In the genomic region with DNA sequence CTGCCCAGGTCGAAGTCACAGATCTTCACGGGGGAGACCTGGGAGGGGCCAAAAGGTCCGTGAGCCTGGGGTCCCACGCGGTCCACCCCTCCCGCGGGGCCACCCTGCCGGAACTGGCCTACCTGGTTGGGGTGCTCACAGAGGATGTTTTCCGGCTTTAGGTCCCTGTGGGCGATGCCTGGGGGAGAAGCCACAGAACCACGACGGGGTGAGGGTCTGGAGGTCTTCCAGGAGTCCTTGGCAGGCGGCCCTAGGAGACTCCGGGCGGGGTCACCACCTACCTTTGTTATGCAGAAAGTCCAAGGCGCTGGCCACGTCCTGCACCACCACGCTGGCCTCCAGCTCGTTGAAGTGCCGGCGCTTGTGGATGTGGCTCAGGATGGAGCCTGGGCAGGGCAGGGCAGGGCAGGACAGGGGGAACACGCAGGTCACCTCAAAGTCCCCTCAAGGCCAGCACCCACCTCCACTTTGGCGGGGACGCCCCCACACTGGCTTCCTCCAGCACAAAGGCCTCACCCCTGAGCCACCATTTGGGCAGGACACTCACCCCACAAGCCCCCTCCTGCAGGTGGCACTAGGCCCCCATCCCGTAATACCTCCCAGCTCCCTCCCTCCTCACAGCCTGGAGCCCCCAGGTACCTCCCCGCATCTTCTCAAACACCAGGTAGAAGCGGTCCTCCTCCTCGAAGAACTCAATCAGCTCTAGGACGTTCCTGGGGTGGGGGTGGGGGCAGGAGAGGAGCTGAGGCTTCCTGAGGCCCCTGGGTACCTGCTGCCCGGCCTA, we compare ENCODE assay signal across 8 cellular contexts. TPM values are rescaled to one million over a fixed set of nuclear protein-coding genes. Genes with fewer than 3 reads are reported as not detected.
DNase-seq lines count a peak whose midpoint lies in the region; ATAC-seq, FAIRE-seq and TF ChIP-seq lines count a peak whose summit lies in the region.

No MANE protein-coding gene starts in this region.

- H3K9me3 ChIP-seq in A549, result no peaks in the 10 kb centered on the region
- no peaks in the 10 kb centered on the region for H3K9me3 ChIP-seq in HEK293 (ENCODE audit: control insufficient read depth, insufficient read depth, low read depth, low read length)
- no peaks in the 10 kb centered on the region for H3K9me3 ChIP-seq in adipocyte (ENCODE audit: control insufficient read depth, low read length)
- no peaks in the 10 kb centered on the region for H3K9me3 ChIP-seq in right lobe of liver
- H3K9me3 ChIP-seq in uterus, result no peaks in the 10 kb centered on the region

- 47% methylated on average over 11 of the region's 30 CpGs for WGBS in A549 (ENCODE audit: missing lambda C conversion rate)
- 0% methylated on average over 2 of the region's 30 CpGs for WGBS in right lobe of liver (ENCODE audit: insufficient coverage, low coverage, low lambda C conversion rate, missing lambda C conversion rate)

- peak overlapping the region; percentile 95 for H3K4me2 ChIP-seq in A549

- ATAC-seq in A549, result peak; percentile 1 to 2; a peak in 2 of 6 replicates
- peak; percentile 4 to 22 (median 5) for ATAC-seq in right lobe of liver

- FAIRE-seq in A549 (lab: Jason Lieb, UNC), result no peak

- intact Hi-C loops in right lobe of liver (cut with DNase I), result no loop called here
- intact Hi-C loops in uterus (cut with DNase I; ENCODE audit: low total_unique reads), result no loop called here

- TF ChIP-seq CTCF in A549 (IDR thresholded peaks at IDR 0.05), result no peak
- TF ChIP-seq CTCF in HEK293 (tag by site-specific recombination; IDR thresholded peaks at IDR 0.05), result no peak
- no peak for TF ChIP-seq CTCF in right lobe of liver (IDR thresholded peaks at IDR 0.05)
- no peak for TF ChIP-seq CTCF in uterus (IDR thresholded peaks at IDR 0.05)

- TF ChIP-seq POLR2A in A549 (IDR thresholded peaks at IDR 0.05; ENCODE audit: low read length) (no peak), right lobe of liver (IDR thresholded peaks at IDR 0.05) (no peak), uterus (IDR thresholded peaks at IDR 0.05) (no peak)

- peaks cover 78% of the 10 kb centered on the region for H3K4me1 ChIP-seq in A549
- H3K4me1 ChIP-seq in HEK293 (ENCODE audit: control insufficient read depth, insufficient read depth, low read length), result peaks cover 11% of the 10 kb centered on the region
- H3K4me1 ChIP-seq in adipocyte (ENCODE audit: control insufficient read depth, insufficient read depth, low read length), result peaks cover 53% of the 10 kb centered on the region
- H3K4me1 ChIP-seq in right lobe of liver, result peaks cover 0 to 80% (median 36%) of the 10 kb centered on the region in 4 donors
- peaks cover 6 to 19% of the 10 kb centered on the region in 2 donors for H3K4me1 ChIP-seq in uterus

- H3K4me3 ChIP-seq in A549 (peak overlapping the region; percentile 37; the same call in 2 of the 3 replicates), HEK293 (ENCODE audit: low read depth, low read length) (no peak overlapping the region; the same call in 1 of the 2 replicates), adipocyte (ENCODE audit: low read length) (peak overlapping the region; percentile 47), right lobe of liver (peak overlapping the region in 2 of 3 donors; percentile 7 to 42), uterus (peak overlapping the region in 1 of 2 donors; percentile 26)

- DNase-seq in A549 (ENCODE audit: low read depth in 1 of 2, low spot score in 1 of 2) (no peak), adipocyte (ENCODE audit: low read depth) (no peak), right lobe of liver (peak; percentile 56 to 78 (median 76)), uterus (peak; percentile 58 to 59), NK-92 (lab: John Stamatoyannopoulos, UW; ENCODE audit: unreplicated experiment) (no peak), NCI-H446 treated with DMSO at 0.1 percent for 48 hours (lab: John Stamatoyannopoulos, UW) (no peak), NCI-H748 treated with DMSO at 0.1 percent for 48 hours (lab: John Stamatoyannopoulos, UW) (no peak)

- H3K9ac ChIP-seq in adipocyte (ENCODE audit: low read length), result peak overlapping the region; percentile 72

- POLR2A ChIA-PET in A549 (lab: Yijun Ruan, JAX), result interaction anchor here (1.0 to 2.0 kb wide), 4 partner anchors 9 to 16 kb away, joined by 3 to 12 read pairs (median 8); partner anchors contain the start of gene MKNK2
- POLR2A ChIA-PET in HEK293 (lab: Yijun Ruan, JAX), result interaction anchor here (0.7 to 1.4 kb wide), 5 partner anchors 8 to 121 kb away, joined by 3 to 11 read pairs (median 6); partner anchors contain the start of gene DOT1L

- no peaks in the 10 kb centered on the region for H3K27me3 ChIP-seq in adipocyte (replicated peaks; ENCODE audit: control insufficient read depth, insufficient read depth, low read length)
- H3K27me3 ChIP-seq in right lobe of liver, result no peaks in the 10 kb centered on the region
- no peaks in the 10 kb centered on the region for H3K27me3 ChIP-seq in uterus

- CTCF ChIA-PET in A549 (lab: Yijun Ruan, JAX), result interaction anchor here (0.8 to 7.0 kb wide), 4 partner anchors 9 to 97 kb away, joined by 3 to 54 read pairs (median 4); partner anchors contain the start of gene MKNK2
- CTCF ChIA-PET in HEK293 (lab: Yijun Ruan, JAX), result interaction anchor here (0.5 to 1.6 kb wide), 2 partner anchors 9 to 52 kb away, joined by 3 to 6 read pairs; no protein-coding TSS in a partner anchor

- peaks cover 0 to 83% of the 10 kb centered on the region in 2 experiments; a peak in 2 of 3 replicates for H3K36me3 ChIP-seq in HEK293 (ENCODE audit: control insufficient read depth in 2 of 2, insufficient read depth in 1 of 2, low read length in 2 of 2)
- H3K36me3 ChIP-seq in adipocyte (ENCODE audit: control insufficient read depth, insufficient read depth, low read length, severe bottlenecking), result peaks cover 90% of the 10 kb centered on the region
- peaks cover 0 to 79% (median 26%) of the 10 kb centered on the region in 4 donors for H3K36me3 ChIP-seq in right lobe of liver
- H3K36me3 ChIP-seq in uterus, result no peaks in the 10 kb centered on the region

- peak overlapping the region; percentile 96 to 100 for H3K27ac ChIP-seq in A549
- peak overlapping the region; percentile 90 for H3K27ac ChIP-seq in HEK293 (ENCODE audit: extremely low read depth, low read depth, low read length)
- peak overlapping the region; percentile 74 to 93 (median 82) for H3K27ac ChIP-seq in right lobe of liver
- H3K27ac ChIP-seq in uterus, result peak overlapping the region; percentile 88 to 89

- TF ChIP-seq RAD21 in A549 (conservative IDR thresholded peaks at IDR 0.05 in 1 of 2, IDR thresholded peaks at IDR 0.05 in 1 of 2), result no peak

- TF ChIP-seq EP300 in A549 (IDR thresholded peaks at IDR 0.05), result no peak

TF ChIP-seq in A549, 52 proteins besides CTCF, POLR2A, EP300 and RAD21:
- TF ChIP-seq RNF2 (IDR thresholded peaks at IDR 0.05; ENCODE audit: borderline replicate concordance, low read depth), result peak; percentile 81; the same call in 1 of the 2 replicates
- TF ChIP-seq RARB (CRISPR knock-in tag; IDR thresholded peaks at IDR 0.05), result no peak

TF ChIP-seq in HEK293, 187 proteins besides CTCF, POLR2A, EP300 and RAD21 (continues in another document):
- peak; percentile 38 for TF ChIP-seq GLIS1 (tag by site-specific recombination; IDR thresholded peaks at IDR 0.05)

RNA-seq across cellular contexts. Expression of gene MKNK2, which starts 8.4 kb away (rescaled TPM):
- polyA plus RNA-seq in A549 (2011; rRNA removed), result 56.7 and 58.4 TPM in 2 replicates
- polyA plus RNA-seq in A549 (2012; cell fraction: cytosol; rRNA removed), result 63.4 and 81.9 TPM in 2 replicates
- polyA plus RNA-seq in A549 (2012; cell fraction: nucleus; rRNA removed), result 83.4 and 134 TPM in 2 replicates
- polyA plus RNA-seq in A549 (2017; fragmentation: RNase III; extraction: RNeasy Plus Mini Kit Qiagen cat#74134 plus additional on column Dnase treatment), result 38.8 to 55.4 TPM (median 48.3 TPM) in 3 replicates
- polyA minus RNA-seq in A549 (2011; rRNA and poly(A)+ RNA removed), result 63.9 and 84.8 TPM in 2 replicates
- 100 to 1,000 TPM in 4 of 6 experiments, 10 to 100 TPM in 2; 80.5 to 218 (median 117) TPM for total RNA-seq in right lobe of liver
- total RNA-seq in uterus, result 100 to 1,000 TPM in 2 of 4 donors, 10 to 100 TPM in 2; 34.6 to 155 (median 81.7) TPM

RNA-seq across cellular contexts. Expression of gene BTBD2, which starts 27.2 kb away (rescaled TPM):
- polyA plus RNA-seq in A549 (2011; rRNA removed) (16.3 and 19.0 TPM in 2 replicates), A549 (2017; fragmentation: RNase III; extraction: RNeasy Plus Mini Kit Qiagen cat#74134 plus additional on column Dnase treatment) (26.7 to 32.7 TPM (median 29.6 TPM) in 3 replicates)
- 39.6 and 61.5 TPM in 2 replicates for polyA plus RNA-seq in A549 (2012; cell fraction: cytosol; rRNA removed)
- 66.3 and 81.5 TPM in 2 replicates for polyA plus RNA-seq in A549 (2012; cell fraction: nucleus; rRNA removed)
- 15.0 and 36.0 TPM in 2 replicates for polyA minus RNA-seq in A549 (2011; rRNA and poly(A)+ RNA removed)
- total RNA-seq in right lobe of liver (10 to 100 TPM; 22.2 to 42.6 (median 29.2) TPM), uterus (100 to 1,000 TPM in 1 of 4 donors, 10 to 100 TPM in 3; 48.2 to 105 (median 61.8) TPM)

RNA-seq across cellular contexts. Expression of gene MOB3A, which starts 53.4 kb away (rescaled TPM):
- polyA plus RNA-seq in A549 (2011; rRNA removed) (10.9 and 12.9 TPM in 2 replicates), A549 (2017; fragmentation: RNase III; extraction: RNeasy Plus Mini Kit Qiagen cat#74134 plus additional on column Dnase treatment) (8.4 to 9.1 TPM (median 8.7 TPM) in 3 replicates)
- polyA plus RNA-seq in A549 (2012; cell fraction: cytosol; rRNA removed), result 10.9 and 17.2 TPM in 2 replicates
- polyA plus RNA-seq in A549 (2012; cell fraction: nucleus; rRNA removed), result 13.7 and 18.2 TPM in 2 replicates
- polyA minus RNA-seq in A549 (2011; rRNA and poly(A)+ RNA removed), result 19.7 and 26.2 TPM in 2 replicates
- total RNA-seq in right lobe of liver (10 to 100 TPM in 4 of 6 experiments, 1 to 10 TPM in 2; 8.3 to 13.8 (median 10.8) TPM), uterus (10 to 100 TPM; 10.2 to 81.4 (median 20.7) TPM)

RNA-seq across cellular contexts. Expression of gene IZUMO4, which starts 54.0 kb away (rescaled TPM):
- polyA plus RNA-seq in A549 (2011; rRNA removed) (0.36 and 0.70 TPM in 2 replicates), A549 (2017; fragmentation: RNase III; extraction: RNeasy Plus Mini Kit Qiagen cat#74134 plus additional on column Dnase treatment) (1.0 to 1.8 TPM (median 1.0 TPM) in 3 replicates)
- 0.29 and 0.32 TPM in 2 replicates for polyA plus RNA-seq in A549 (2012; cell fraction: cytosol; rRNA removed)
- 7.6 and 8.6 TPM in 2 replicates for polyA plus RNA-seq in A549 (2012; cell fraction: nucleus; rRNA removed)
- polyA minus RNA-seq in A549 (2011; rRNA and poly(A)+ RNA removed), result 0.33 and 0.44 TPM in 2 replicates
- total RNA-seq in right lobe of liver (1 to 10 TPM in 5 of 6 experiments, not detected in 1; 1.2 to 6.9 (median 4.2) TPM), uterus (10 to 100 TPM in 1 of 4 donors, 1 to 10 TPM in 3; 1.5 to 86.1 (median 5.7) TPM)

Comparison
In these comparisons a context has a peak if more than half of its experiments do, and no peak if none do; other contexts are left out.
1. DNase-seq: peak in right lobe of liver (3 of 3) and uterus (2 of 2); none in A549 (0 of 2), adipocyte (single experiment), NK-92 (single experiment), NCI-H446 treated with DMSO at 0.1 percent for 48 hours (single experiment) and NCI-H748 treated with DMSO at 0.1 percent for 48 hours (single experiment).
2. Peak in every context shown above with its lines, with median percentiles within 50 percentile points of each other: H3K27ac ChIP-seq.